7 cellular contexts compared by ENCODE assay signal in the genomic region with DNA sequence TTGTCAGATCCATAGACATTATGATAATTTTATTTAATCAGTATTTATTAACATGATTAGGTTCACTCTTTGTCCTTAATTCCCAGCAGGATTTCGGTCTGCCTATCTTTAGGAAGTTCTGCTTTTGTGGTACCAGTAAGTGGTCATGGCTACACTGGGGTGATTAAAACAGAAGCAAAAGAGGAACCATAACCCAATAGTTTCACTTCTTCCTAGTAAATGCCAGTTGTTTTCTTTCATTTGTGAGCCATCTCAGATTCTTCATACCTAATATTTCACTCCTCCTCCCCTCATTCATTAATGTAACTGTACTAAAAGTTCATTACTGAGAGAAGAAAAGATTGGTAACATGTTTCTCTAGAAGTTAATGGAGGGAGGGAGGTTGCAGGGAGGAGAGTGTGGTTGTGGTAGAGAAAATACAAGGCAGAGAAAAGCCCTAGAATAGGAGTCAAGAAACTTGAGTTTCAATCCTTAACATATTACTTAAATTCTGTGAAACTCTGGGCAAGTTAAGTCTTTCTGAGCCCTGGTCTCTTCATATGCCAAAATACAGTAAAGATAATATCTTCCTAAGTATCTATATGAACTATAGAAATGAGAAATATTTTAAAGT.
A peak's percentile ranks its signal among the peaks of the same experiment; 100 is the strongest.
DNase-seq lines count a peak whose midpoint lies in the region; ATAC-seq and TF ChIP-seq lines count a peak whose summit lies in the region.

No MANE protein-coding gene starts in this region.

- no peaks in the 10 kb centered on the region for H3K9me3 Mint-ChIP-seq in T-helper 2 cell treated with Interferon-gamma antibody and Interleukin-4, amounts not matched to agents 5 μg/mL and 100 μg/mL, for 36 hours

- H3K27ac Mint-ChIP-seq in T-helper 2 cell treated with Interferon-gamma antibody and Interleukin-4, amounts not matched to agents 5 μg/mL and 100 μg/mL, for 36 hours = no peak overlapping the region

- H3K4me1 Mint-ChIP-seq in T-helper 2 cell treated with Interferon-gamma antibody and Interleukin-4, amounts not matched to agents 5 μg/mL and 100 μg/mL, for 36 hours (ENCODE audit: low read depth) = peaks cover 18% of the 10 kb centered on the region

- peaks cover 52% of the 10 kb centered on the region for H3K36me3 Mint-ChIP-seq in T-helper 2 cell treated with Interferon-gamma antibody and Interleukin-4, amounts not matched to agents 5 μg/mL and 100 μg/mL, for 36 hours (ENCODE audit: low read depth)

- no peak overlapping the region for H3K4me3 ChIP-seq in NB4 (ENCODE audit: low read depth, low read length)

- DNase-seq in NB4 (ENCODE audit: low read depth) = peak; percentile 83
- peak; percentile 74 for DNase-seq in pons (ENCODE audit: low spot score)
- DNase-seq in T-helper 2 cell treated with Interferon-gamma antibody and Interleukin-4, amounts not matched to agents 5 μg/mL and 100 μg/mL, for 36 hours (ENCODE audit: low spot score) = no peak
- DNase-seq in nucleus accumbens (lab: John Stamatoyannopoulos, UW) = no peak
- DNase-seq in stimulated activated CD4-positive, alpha-beta T cell treated with anti-CD3 and anti-CD28 coated beads, Interleukin-2, amount 100 ng/mL, for 24 hours = no peak

- ATAC-seq in GM19025 (IDR thresholded peaks at IDR 0.05; ENCODE audit: low read depth, unreplicated experiment) (peak; percentile 87), HG02678 (IDR thresholded peaks at IDR 0.05; ENCODE audit: unreplicated experiment) (peak; percentile 87)

- H3K27me3 Mint-ChIP-seq in T-helper 2 cell treated with Interferon-gamma antibody and Interleukin-4, amounts not matched to agents 5 μg/mL and 100 μg/mL, for 36 hours (ENCODE audit: low read depth) = no peaks in the 10 kb centered on the region

- TF ChIP-seq CTCF in NB4 (IDR thresholded peaks at IDR 0.05; ENCODE audit: low read depth, low read length) = no peak

- TF ChIP-seq POLR2A in NB4 (IDR thresholded peaks at IDR 0.05; ENCODE audit: extremely low read depth, insufficient read length) = no peak

- H3K4me3 Mint-ChIP-seq in T-helper 2 cell treated with Interferon-gamma antibody and Interleukin-4, amounts not matched to agents 5 μg/mL and 100 μg/mL, for 36 hours = no peak overlapping the region

Comparison
In these comparisons a context has a peak if more than half of its experiments do, and no peak if none do; other contexts are left out.
1. DNase-seq: peak in NB4 (single experiment) and pons (single experiment); none in T-helper 2 cell treated with Interferon-gamma antibody and Interleukin-4, amounts not matched to agents 5 μg/mL and 100 μg/mL, for 36 hours (single experiment), nucleus accumbens (0 of 56) and stimulated activated CD4-positive, alpha-beta T cell treated with anti-CD3 and anti-CD28 coated beads, Interleukin-2, amount 100 ng/mL, for 24 hours (0 of 2).